Comparison of ENCODE assay signal across 1 cellular context in the genomic region with DNA sequence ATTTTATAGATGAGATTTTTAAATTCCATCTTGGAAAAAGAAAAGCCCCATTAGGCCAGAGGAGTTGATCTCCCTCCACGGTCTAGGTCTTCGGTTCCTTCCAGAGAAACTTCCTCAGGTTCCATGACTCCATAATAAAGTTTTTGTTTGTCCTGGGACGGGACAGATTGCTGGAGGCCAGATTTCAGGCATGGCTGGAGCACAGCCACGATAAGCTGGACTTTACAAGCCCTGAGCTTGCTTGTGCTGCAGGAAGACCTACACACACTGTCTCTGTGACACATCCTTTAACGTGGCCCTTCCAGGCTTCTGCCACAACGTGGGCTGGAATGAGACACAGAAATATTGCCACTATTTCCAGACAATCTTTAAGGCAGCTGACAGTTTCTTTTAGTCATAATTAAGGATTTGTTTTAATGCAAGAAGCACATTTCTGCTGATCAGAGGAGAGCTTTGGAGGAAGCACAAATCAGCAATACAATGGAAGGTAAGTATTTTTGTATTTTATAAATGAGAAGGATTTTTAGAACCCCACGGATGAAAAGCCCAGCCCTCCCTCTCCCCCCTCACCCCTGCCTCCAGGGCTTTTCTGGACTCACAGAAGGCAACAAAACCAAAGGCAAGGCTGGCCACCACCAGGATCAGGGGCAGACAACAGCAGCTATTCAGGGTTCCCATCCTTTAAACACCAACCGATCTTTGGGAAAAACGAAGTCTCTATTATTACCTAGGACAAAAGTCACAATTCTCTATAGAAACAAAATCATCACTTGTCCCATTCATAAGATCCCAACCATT.
TF ChIP-seq lines count a peak whose summit lies in the region.

No MANE protein-coding gene starts in this region.

TF ChIP-seq in WTC11, 78 proteins besides CTCF, POLR2A, EP300 and RAD21 (continued from another document):
- TF ChIP-seq, protein P1, sequence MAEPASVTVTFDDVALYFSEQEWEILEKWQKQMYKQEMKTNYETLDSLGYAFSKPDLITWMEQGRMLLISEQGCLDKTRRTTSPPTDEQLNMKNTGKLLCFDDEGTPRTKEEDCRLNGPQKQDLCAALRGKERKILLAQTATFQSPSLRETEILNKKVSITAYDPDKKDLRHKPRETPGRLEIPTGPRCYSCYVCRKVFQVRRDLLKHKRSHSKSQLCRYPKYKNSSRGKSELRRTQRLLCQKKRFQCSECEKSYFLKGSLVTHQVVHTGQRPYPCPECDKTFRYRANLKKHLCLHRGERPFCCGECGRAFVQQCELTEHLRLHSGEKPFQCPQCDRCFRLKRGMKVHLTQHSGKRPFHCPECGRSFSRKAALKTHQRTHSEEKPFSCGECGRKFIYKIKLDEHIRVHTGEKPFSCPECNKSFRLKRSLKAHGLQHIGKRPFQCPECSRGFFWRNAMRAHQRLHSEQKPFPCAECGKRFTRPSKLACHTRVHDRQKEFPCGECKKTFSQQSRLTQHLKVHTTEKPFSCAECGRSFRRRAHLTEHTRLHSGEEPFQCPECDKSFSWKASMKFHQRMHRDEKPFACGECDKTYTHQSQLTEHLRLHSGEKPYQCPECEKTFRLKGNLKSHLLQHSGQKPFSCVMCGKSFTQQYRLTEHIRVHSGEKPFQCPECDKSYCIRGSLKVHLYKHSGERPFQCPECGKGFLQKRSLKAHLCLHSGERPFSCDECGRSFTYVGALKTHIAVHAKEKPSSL (CRISPR knock-in tag; conservative IDR thresholded peaks at IDR 0.05): no peak
- TF ChIP-seq MXD4 (CRISPR knock-in tag; IDR thresholded peaks at IDR 0.05; ENCODE audit: borderline replicate concordance): no peak
